In the genomic region with DNA sequence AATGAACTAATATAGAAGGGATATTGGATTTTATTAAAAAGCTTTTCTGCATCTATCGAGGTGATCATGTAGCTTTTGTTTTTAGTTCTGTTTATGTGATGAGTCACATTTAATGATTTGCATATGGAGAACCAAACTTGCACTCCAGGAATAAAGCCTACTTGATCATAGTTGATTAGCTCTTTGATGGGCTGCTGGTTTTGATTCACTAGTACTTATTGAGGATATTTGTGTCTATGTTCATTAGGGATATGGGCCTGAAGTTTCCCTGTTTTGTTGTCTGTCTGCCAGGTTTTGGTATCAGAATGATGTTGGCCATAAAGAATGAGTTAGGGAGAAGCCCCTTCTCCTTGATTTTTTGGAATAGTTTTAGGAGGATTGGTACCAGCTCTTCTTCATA, we compare ENCODE assay signal across 7 cellular contexts.
"Had no signal": no experiment of that assay in that cellular context is flagged by ENCODE, and none has a peak within 500 bp of the region (broad histone marks: within the 10 kb centered on the region; RNA-seq: fewer than 3 reads in every experiment).

No MANE protein-coding gene starts in this region.

- ATAC-seq: HCT116, K562 had no signal

- DNase-seq: GM23248, GOT3, H7, HFFc6, IMR-90 had no signal
